In genomic region chr11:73715551-73715950, GRCh38 we compare ENCODE assay signal across 18 cellular contexts. TPM values are rescaled to one million over a fixed set of nuclear protein-coding genes. Genes with fewer than 3 reads are reported as not detected.
A peak's percentile ranks its signal among the peaks of the same experiment; 100 is the strongest.
DNase-seq lines count a peak whose midpoint lies in the region; ATAC-seq and TF ChIP-seq lines count a peak whose summit lies in the region.
"Had no signal": no experiment of that assay in that cellular context is flagged by ENCODE, and none has a peak within 500 bp of the region (broad histone marks: within the 10 kb centered on the region; RNA-seq: fewer than 3 reads in every experiment).

No MANE protein-coding gene starts in this region.

- H3K27me3 ChIP-seq in CD8-positive, alpha-beta T cell (ENCODE audit: insufficient read depth, low read length): no peaks in the 10 kb centered on the region
- H3K27me3 ChIP-seq in neutrophil (no peaks in the 10 kb centered on the region), SJCRH30 (no peaks in the 10 kb centered on the region)

- H3K27ac ChIP-seq in CD8-positive, alpha-beta T cell (ENCODE audit: low read depth, low read length): no peak overlapping the region
- H3K27ac ChIP-seq in caudate nucleus (ENCODE audit: low read depth, low read length): peak overlapping the region; percentile 17
- peak overlapping the region; percentile 52 for H3K27ac ChIP-seq in neutrophil
- H3K27ac ChIP-seq in SJCRH30: no peak overlapping the region

- POLR2A ChIA-PET in CD8-positive, alpha-beta T cell (lab: Charles Lee): no interaction called here

- H3K27ac Mint-ChIP-seq in CD8-positive, alpha-beta T cell: peak overlapping the region; percentile 28

- no peaks in the 10 kb centered on the region for H3K9me3 Mint-ChIP-seq in CD8-positive, alpha-beta T cell
- H3K9me3 Mint-ChIP-seq: CD4-positive, alpha-beta memory T cell; GM23338 had no signal

- H3K9me3 ChIP-seq in CD8-positive, alpha-beta T cell (ENCODE audit: low read length): no peaks in the 10 kb centered on the region
- no peaks in the 10 kb centered on the region for H3K9me3 ChIP-seq in neutrophil
- no peaks in the 10 kb centered on the region for H3K9me3 ChIP-seq in SJCRH30 (replicated peaks)

- no peak for ATAC-seq in CD8-positive, alpha-beta T cell
- ATAC-seq: GM23338, HCT116, K562 had no signal

- H3K36me3 Mint-ChIP-seq in CD8-positive, alpha-beta T cell: peaks cover 53% of the 10 kb centered on the region

- no peak for DNase-seq in CD8-positive, alpha-beta T cell
- DNase-seq in NCI-H1048 (lab: John Stamatoyannopoulos, UW) (peak; percentile 51), caudate nucleus (lab: John Stamatoyannopoulos, UW) (no peak), NCI-H1105 (lab: John Stamatoyannopoulos, UW) (no peak), SW 1271 (lab: John Stamatoyannopoulos, UW) (no peak), SJCRH30 (no peak)
- DNase-seq: DMS79 treated with DMSO at 0.1 percent for 48 hours, NCI-H1436, NCI-H2029, NCI-H2171 treated with DMSO at 0.1 percent for 48 hours, NCI-H446 treated with DMSO at 0.1 percent for 48 hours, NCI-H774 had no signal

- no peak overlapping the region for H3K4me3 Mint-ChIP-seq in CD8-positive, alpha-beta T cell
- H3K4me3 Mint-ChIP-seq: CD4-positive, alpha-beta memory T cell; GM23338 had no signal

- peaks cover 6% of the 10 kb centered on the region for H3K4me1 Mint-ChIP-seq in CD8-positive, alpha-beta T cell (ENCODE audit: low read depth)
- H3K4me1 Mint-ChIP-seq: GM23338 had no signal

- no peaks in the 10 kb centered on the region for H3K4me1 ChIP-seq in CD8-positive, alpha-beta T cell (ENCODE audit: insufficient read depth, low read length)
- H3K4me1 ChIP-seq in neutrophil (ENCODE audit: control insufficient read depth in 1 of 2, insufficient read depth in 1 of 2, low read depth in 1 of 2, low read length in 1 of 2) (peaks cover 6% of the 10 kb centered on the region in 2 experiments), SJCRH30 (no peaks in the 10 kb centered on the region)

- TF ChIP-seq CTCF in CD8-positive, alpha-beta T cell (IDR thresholded peaks at IDR 0.05): no peak
- no peak for TF ChIP-seq CTCF in neutrophil (IDR thresholded peaks at IDR 0.05)

- intact Hi-C loops in CD8-positive, alpha-beta T cell (cut with DNase I, micrococcal nuclease): no loop called here

- CTCF ChIA-PET in CD8-positive, alpha-beta T cell (lab: Charles Lee): no interaction called here

- H3K36me3 ChIP-seq in CD8-positive, alpha-beta T cell (ENCODE audit: insufficient read depth, low read length): no peaks in the 10 kb centered on the region
- H3K36me3 ChIP-seq in neutrophil: peaks cover 43% of the 10 kb centered on the region
- H3K36me3 ChIP-seq in SJCRH30: peaks cover 8% of the 10 kb centered on the region; the same call in 1 of the 2 replicates

- no peaks in the 10 kb centered on the region for H3K27me3 Mint-ChIP-seq in CD8-positive, alpha-beta T cell (ENCODE audit: low read depth)
- H3K27me3 Mint-ChIP-seq: CD4-positive, alpha-beta memory T cell had no signal

- H3K4me3 ChIP-seq in CD8-positive, alpha-beta T cell (ENCODE audit: low read depth, low read length): no peak overlapping the region
- H3K4me3 ChIP-seq in neutrophil (ENCODE audit: low read depth in 1 of 2, low read length in 1 of 2) (no peak overlapping the region), SJCRH30 (no peak overlapping the region)
- H3K4me3 ChIP-seq: GM12878, GM23338, K562 had no signal

RNA-seq across cellular contexts. Expression of gene RAB6A, which starts 45.3 kb away (rescaled TPM):
- total RNA-seq in CD8-positive, alpha-beta T cell: 10 to 100 TPM; 43.7 to 53.3 TPM
- total RNA-seq in SJCRH30 (2014; rRNA removed; shearing (Covaris generic)): 71.5 and 74.7 TPM in 2 replicates

Comparison
In these comparisons a context has a peak if more than half of its experiments do, and no peak if none do; other contexts are left out.
1. H3K27ac ChIP-seq: peak in caudate nucleus (single experiment) and neutrophil (single experiment); none in CD8-positive, alpha-beta T cell (single experiment) and SJCRH30 (single experiment).